1 cellular context compared by ENCODE assay signal in the genomic region with DNA sequence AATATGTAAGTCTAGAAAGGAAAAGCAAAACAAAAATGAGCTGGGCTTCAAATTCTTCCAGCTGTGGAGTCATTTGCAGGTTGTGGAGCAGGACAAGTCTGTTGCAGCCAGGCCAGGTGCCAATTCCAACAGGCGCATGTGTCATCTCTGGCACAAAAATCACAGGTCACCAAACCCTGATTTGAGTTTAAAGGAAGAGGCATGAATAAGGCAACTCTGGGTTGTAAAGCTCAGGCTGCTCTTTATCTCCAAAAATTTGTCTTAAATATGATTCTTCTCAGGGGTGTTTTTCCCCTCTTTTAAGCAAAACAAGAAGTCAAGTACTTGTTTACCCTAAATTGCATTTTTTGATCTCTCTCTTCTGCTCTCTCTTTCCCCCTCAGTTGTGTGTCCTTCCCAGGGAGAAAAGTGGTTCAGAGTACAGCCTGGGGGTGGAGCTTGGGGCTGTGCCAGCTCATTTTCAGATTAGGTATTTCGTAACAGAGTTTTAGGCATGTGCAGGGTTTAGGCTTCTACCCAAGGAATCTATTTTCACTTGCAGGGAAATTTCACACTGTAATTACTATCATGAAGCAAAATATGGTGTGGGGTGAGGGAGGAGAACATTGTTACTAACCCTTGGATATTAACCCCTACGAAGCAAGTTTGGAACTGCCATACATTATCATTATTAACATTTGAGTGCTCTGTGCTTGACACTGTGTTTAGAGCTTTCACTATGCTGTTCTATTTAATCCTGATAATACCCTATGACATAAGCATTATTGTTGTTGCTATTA.
TF ChIP-seq lines count a peak whose summit lies in the region.

No MANE protein-coding gene starts in this region.

TF ChIP-seq in HepG2, 621 proteins besides CTCF, POLR2A, EP300 and RAD21 (continued from another document and continues in another):
- no peak for TF ChIP-seq ZNF629 (CRISPR knock-in tag; conservative IDR thresholded peaks at IDR 0.05)
- peak; percentile 75 for TF ChIP-seq LCORL (IDR thresholded peaks at IDR 0.05)
- TF ChIP-seq LCORL (CRISPR knock-in tag; IDR thresholded peaks at IDR 0.05) = peak; percentile 92
- TF ChIP-seq DNMT1 (CRISPR knock-in tag; IDR thresholded peaks at IDR 0.05) = no peak
- TF ChIP-seq KMT2B (CRISPR knock-in tag; IDR thresholded peaks at IDR 0.05) = peak; percentile 52
- TF ChIP-seq PHF21A (CRISPR knock-in tag; IDR thresholded peaks at IDR 0.05) = peak; percentile 79
- peak; percentile 84; the same call in 1 of the 2 replicates for TF ChIP-seq FLYWCH1 (CRISPR knock-in tag; IDR thresholded peaks at IDR 0.05)
- TF ChIP-seq ZFP41 (CRISPR knock-in tag; IDR thresholded peaks at IDR 0.05; ENCODE audit: borderline replicate concordance) = no peak
- no peak for TF ChIP-seq HHEX (CRISPR knock-in tag; IDR thresholded peaks at IDR 0.05)
- TF ChIP-seq CEBPB (IDR thresholded peaks at IDR 0.05; ENCODE audit: borderline replicate concordance, low read depth, low read length) = peak; percentile 94
- no peak for TF ChIP-seq FOXP1 (IDR thresholded peaks at IDR 0.05)
- peak; percentile 79 for TF ChIP-seq FOXP1 (CRISPR knock-in tag; IDR thresholded peaks at IDR 0.05)
- TF ChIP-seq ZNF670 (CRISPR knock-in tag; IDR thresholded peaks at IDR 0.05; ENCODE audit: borderline replicate concordance) = no peak
- peak; percentile 68; the same call in 1 of the 2 replicates for TF ChIP-seq PITX1 (CRISPR knock-in tag; IDR thresholded peaks at IDR 0.05)
- TF ChIP-seq ZFP82 (CRISPR knock-in tag; IDR thresholded peaks at IDR 0.05; ENCODE audit: borderline replicate concordance) = no peak
- TF ChIP-seq, protein P1, sequence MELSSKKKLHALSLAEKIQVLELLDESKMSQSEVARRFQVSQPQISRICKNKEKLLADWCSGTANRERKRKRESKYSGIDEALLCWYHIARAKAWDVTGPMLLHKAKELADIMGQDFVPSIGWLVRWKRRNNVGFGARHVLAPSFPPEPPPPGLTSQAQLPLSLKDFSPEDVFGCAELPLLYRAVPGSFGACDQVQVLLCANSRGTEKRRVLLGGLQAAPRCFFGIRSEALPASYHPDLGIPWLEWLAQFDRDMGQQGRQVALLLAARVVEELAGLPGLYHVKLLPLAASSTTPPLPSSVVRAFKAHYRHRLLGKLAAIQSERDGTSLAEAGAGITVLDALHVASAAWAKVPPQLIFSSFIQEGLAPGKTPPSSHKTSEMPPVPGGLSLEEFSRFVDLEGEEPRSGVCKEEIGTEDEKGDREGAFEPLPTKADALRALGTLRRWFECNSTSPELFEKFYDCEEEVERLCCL (CRISPR knock-in tag; IDR thresholded peaks at IDR 0.05; ENCODE audit: borderline replicate concordance) = no peak
- no peak for TF ChIP-seq ZNF782 (CRISPR knock-in tag; IDR thresholded peaks at IDR 0.05; ENCODE audit: borderline replicate concordance)
- no peak for TF ChIP-seq ZNF10 (CRISPR knock-in tag; IDR thresholded peaks at IDR 0.05; ENCODE audit: borderline replicate concordance, low read depth)
- TF ChIP-seq, protein P2, sequence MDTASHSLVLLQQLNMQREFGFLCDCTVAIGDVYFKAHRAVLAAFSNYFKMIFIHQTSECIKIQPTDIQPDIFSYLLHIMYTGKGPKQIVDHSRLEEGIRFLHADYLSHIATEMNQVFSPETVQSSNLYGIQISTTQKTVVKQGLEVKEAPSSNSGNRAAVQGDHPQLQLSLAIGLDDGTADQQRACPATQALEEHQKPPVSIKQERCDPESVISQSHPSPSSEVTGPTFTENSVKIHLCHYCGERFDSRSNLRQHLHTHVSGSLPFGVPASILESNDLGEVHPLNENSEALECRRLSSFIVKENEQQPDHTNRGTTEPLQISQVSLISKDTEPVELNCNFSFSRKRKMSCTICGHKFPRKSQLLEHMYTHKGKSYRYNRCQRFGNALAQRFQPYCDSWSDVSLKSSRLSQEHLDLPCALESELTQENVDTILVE (CRISPR knock-in tag; IDR thresholded peaks at IDR 0.05) = peak; percentile 39; the same call in 1 of the 2 replicates
- no peak; the same call in 1 of the 2 replicates for TF ChIP-seq MXD4 (CRISPR knock-in tag; IDR thresholded peaks at IDR 0.05)
- peak; percentile 87 for TF ChIP-seq ZNF605 (CRISPR knock-in tag; IDR thresholded peaks at IDR 0.05)
- no peak for TF ChIP-seq TEAD3 (CRISPR knock-in tag; optimal IDR thresholded peaks at IDR 0.05; ENCODE audit: borderline replicate concordance)
- TF ChIP-seq BORCS8-MEF2B (CRISPR knock-in tag; IDR thresholded peaks at IDR 0.05) = no peak
- TF ChIP-seq KDM2A (CRISPR knock-in tag; IDR thresholded peaks at IDR 0.05; ENCODE audit: borderline replicate concordance, low read depth) = no peak; the same call in 1 of the 2 replicates
- TF ChIP-seq, protein P3, sequence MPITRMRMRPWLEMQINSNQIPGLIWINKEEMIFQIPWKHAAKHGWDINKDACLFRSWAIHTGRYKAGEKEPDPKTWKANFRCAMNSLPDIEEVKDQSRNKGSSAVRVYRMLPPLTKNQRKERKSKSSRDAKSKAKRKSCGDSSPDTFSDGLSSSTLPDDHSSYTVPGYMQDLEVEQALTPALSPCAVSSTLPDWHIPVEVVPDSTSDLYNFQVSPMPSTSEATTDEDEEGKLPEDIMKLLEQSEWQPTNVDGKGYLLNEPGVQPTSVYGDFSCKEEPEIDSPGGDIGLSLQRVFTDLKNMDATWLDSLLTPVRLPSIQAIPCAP (CRISPR knock-in tag; IDR thresholded peaks at IDR 0.05; ENCODE audit: low read depth) = no peak
- TF ChIP-seq CCDC6 (CRISPR knock-in tag; IDR thresholded peaks at IDR 0.05) = no peak
- TF ChIP-seq, protein P4, sequence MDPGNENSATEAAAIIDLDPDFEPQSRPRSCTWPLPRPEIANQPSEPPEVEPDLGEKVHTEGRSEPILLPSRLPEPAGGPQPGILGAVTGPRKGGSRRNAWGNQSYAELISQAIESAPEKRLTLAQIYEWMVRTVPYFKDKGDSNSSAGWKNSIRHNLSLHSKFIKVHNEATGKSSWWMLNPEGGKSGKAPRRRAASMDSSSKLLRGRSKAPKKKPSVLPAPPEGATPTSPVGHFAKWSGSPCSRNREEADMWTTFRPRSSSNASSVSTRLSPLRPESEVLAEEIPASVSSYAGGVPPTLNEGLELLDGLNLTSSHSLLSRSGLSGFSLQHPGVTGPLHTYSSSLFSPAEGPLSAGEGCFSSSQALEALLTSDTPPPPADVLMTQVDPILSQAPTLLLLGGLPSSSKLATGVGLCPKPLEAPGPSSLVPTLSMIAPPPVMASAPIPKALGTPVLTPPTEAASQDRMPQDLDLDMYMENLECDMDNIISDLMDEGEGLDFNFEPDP (CRISPR knock-in tag; conservative IDR thresholded peaks at IDR 0.05) = no peak
- TF ChIP-seq, protein P5, sequence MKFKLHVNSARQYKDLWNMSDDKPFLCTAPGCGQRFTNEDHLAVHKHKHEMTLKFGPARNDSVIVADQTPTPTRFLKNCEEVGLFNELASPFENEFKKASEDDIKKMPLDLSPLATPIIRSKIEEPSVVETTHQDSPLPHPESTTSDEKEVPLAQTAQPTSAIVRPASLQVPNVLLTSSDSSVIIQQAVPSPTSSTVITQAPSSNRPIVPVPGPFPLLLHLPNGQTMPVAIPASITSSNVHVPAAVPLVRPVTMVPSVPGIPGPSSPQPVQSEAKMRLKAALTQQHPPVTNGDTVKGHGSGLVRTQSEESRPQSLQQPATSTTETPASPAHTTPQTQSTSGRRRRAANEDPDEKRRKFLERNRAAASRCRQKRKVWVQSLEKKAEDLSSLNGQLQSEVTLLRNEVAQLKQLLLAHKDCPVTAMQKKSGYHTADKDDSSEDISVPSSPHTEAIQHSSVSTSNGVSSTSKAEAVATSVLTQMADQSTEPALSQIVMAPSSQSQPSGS (CRISPR knock-in tag; IDR thresholded peaks at IDR 0.05) = peak; percentile 28; the same call in 1 of the 2 replicates
- TF ChIP-seq, protein P6, sequence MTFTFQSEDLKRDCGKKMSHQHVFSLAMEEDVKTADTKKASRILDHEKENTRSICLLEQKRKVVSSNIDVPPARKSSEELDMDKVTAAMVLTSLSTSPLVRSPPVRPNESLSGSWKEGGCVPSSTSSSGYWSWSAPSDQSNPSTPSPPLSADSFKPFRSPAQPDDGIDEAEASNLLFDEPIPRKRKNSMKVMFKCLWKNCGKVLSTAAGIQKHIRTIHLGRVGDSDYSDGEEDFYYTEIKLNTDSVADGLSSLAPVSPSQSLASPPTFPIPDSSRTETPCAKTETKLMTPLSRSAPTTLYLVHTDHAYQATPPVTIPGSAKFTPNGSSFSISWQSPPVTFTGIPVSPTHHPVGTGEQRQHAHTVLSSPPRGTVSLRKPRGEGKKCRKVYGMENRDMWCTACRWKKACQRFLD (CRISPR knock-in tag; IDR thresholded peaks at IDR 0.05; ENCODE audit: borderline replicate concordance) = no peak
- TF ChIP-seq, protein P7, sequence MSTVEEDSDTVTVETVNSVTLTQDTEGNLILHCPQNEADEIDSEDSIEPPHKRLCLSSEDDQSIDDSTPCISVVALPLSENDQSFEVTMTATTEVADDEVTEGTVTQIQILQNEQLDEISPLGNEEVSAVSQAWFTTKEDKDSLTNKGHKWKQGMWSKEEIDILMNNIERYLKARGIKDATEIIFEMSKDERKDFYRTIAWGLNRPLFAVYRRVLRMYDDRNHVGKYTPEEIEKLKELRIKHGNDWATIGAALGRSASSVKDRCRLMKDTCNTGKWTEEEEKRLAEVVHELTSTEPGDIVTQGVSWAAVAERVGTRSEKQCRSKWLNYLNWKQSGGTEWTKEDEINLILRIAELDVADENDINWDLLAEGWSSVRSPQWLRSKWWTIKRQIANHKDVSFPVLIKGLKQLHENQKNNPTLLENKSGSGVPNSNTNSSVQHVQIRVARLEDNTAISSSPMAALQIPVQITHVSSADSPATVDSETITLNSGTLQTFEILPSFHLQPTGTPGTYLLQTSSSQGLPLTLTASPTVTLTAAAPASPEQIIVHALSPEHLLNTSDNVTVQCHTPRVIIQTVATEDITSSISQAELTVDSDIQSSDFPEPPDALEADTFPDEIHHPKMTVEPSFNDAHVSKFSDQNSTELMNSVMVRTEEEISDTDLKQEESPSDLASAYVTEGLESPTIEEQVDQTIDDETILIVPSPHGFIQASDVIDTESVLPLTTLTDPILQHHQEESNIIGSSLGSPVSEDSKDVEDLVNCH (CRISPR knock-in tag; IDR thresholded peaks at IDR 0.05) = 0 out of 2 replicates have a peak, but pooled peaks have one; percentile 54
- peak; percentile 41; the same call in 1 of the 2 replicates for TF ChIP-seq SPEN (CRISPR knock-in tag; IDR thresholded peaks at IDR 0.05; ENCODE audit: low read depth)
- TF ChIP-seq ZNF614 (CRISPR knock-in tag; IDR thresholded peaks at IDR 0.05; ENCODE audit: borderline replicate concordance) = peak; percentile 91; the same call in 1 of the 2 replicates
- TF ChIP-seq ZNF34 (CRISPR knock-in tag; IDR thresholded peaks at IDR 0.05; ENCODE audit: borderline replicate concordance) = no peak
- TF ChIP-seq NFIC (IDR thresholded peaks at IDR 0.05; ENCODE audit: low read length) = peak; percentile 97
- peak; percentile 49; the same call in 1 of the 2 replicates for TF ChIP-seq ZNF580 (CRISPR knock-in tag; IDR thresholded peaks at IDR 0.05; ENCODE audit: borderline replicate concordance, low read depth)
- no peak for TF ChIP-seq ZNF180 (CRISPR knock-in tag; IDR thresholded peaks at IDR 0.05; ENCODE audit: borderline replicate concordance, low read depth)
- no peak for TF ChIP-seq JUND (CRISPR knock-in tag; IDR thresholded peaks at IDR 0.05)
- peak; percentile 62; the same call in 1 of the 2 replicates for TF ChIP-seq FOXJ3 (CRISPR knock-in tag; IDR thresholded peaks at IDR 0.05; ENCODE audit: borderline replicate concordance)
- TF ChIP-seq HNF4G (IDR thresholded peaks at IDR 0.05; ENCODE audit: borderline replicate concordance, low read depth, low read length) = peak; percentile 68; the same call in 1 of the 2 replicates
- peak; percentile 50; the same call in 1 of the 2 replicates for TF ChIP-seq HNF4G (CRISPR knock-in tag; IDR thresholded peaks at IDR 0.05; ENCODE audit: borderline replicate concordance, low read depth)
- TF ChIP-seq ZNF446 (CRISPR knock-in tag; IDR thresholded peaks at IDR 0.05) = no peak
- peak; percentile 62; the same call in 1 of the 2 replicates for TF ChIP-seq RXRB (CRISPR knock-in tag; IDR thresholded peaks at IDR 0.05; ENCODE audit: borderline replicate concordance)
- TF ChIP-seq HOXA3 (CRISPR knock-in tag; IDR thresholded peaks at IDR 0.05) = no peak
- TF ChIP-seq CHCHD3 (CRISPR knock-in tag; IDR thresholded peaks at IDR 0.05) = no peak
- peak; percentile 86 for TF ChIP-seq ERF (CRISPR knock-in tag; IDR thresholded peaks at IDR 0.05)
- TF ChIP-seq ZFP1 (CRISPR knock-in tag; IDR thresholded peaks at IDR 0.05) = no peak
- no peak for TF ChIP-seq E2F1 (CRISPR knock-in tag; IDR thresholded peaks at IDR 0.05)
- TF ChIP-seq ZFAT (CRISPR knock-in tag; conservative IDR thresholded peaks at IDR 0.05) = no peak
- TF ChIP-seq ZC3H4 (CRISPR knock-in tag; IDR thresholded peaks at IDR 0.05; ENCODE audit: borderline replicate concordance) = no peak
- TF ChIP-seq PHF20 (CRISPR knock-in tag; IDR thresholded peaks at IDR 0.05) = no peak
- TF ChIP-seq NFKB2 (CRISPR knock-in tag; IDR thresholded peaks at IDR 0.05; ENCODE audit: borderline replicate concordance) = no peak
- no peak for TF ChIP-seq ZNF713 (CRISPR knock-in tag; IDR thresholded peaks at IDR 0.05)
- 0 out of 2 replicates have a peak, but pooled peaks have one; percentile 17 for TF ChIP-seq GATA4 (IDR thresholded peaks at IDR 0.05; ENCODE audit: borderline replicate concordance, low read depth)
- TF ChIP-seq NFATC3 (CRISPR knock-in tag; IDR thresholded peaks at IDR 0.05) = no peak
- peak; percentile 88 for TF ChIP-seq FOXP4 (CRISPR knock-in tag; IDR thresholded peaks at IDR 0.05)
- TF ChIP-seq ZMYM3 (CRISPR knock-in tag; IDR thresholded peaks at IDR 0.05) = no peak
- no peak; the same call in 1 of the 2 replicates for TF ChIP-seq ARNT2 (CRISPR knock-in tag; IDR thresholded peaks at IDR 0.05; ENCODE audit: low read depth)
